In the genomic region with DNA sequence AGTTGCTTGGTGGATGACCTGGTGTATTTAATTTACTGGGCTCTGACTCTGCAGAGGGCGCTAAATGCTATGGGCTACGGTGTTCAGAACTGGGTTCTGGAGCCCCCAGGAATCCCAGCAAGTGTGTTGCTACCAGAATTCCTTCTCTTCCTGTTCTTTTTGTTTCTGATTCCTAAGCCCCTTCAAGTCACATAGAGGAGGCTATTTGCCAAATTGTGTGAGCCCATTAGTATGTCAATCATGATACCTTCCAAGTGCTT, we compare ENCODE assay signal across 25 cellular contexts.
"Had no signal": no experiment of that assay in that cellular context is flagged by ENCODE, and none has a peak within 500 bp of the region (broad histone marks: within the 10 kb centered on the region; RNA-seq: fewer than 3 reads in every experiment).

No MANE protein-coding gene starts in this region.

- H3K9me3 ChIP-seq: gastrocnemius medialis, left ventricle myocardium inferior, mucosa of descending colon, pancreas, stomach, tibial artery had no signal

- H3K36me3 Mint-ChIP-seq: activated naive CD4-positive, alpha-beta T cell treated with anti-CD3 and anti-CD28 coated beads, Interleukin-2, amount 50 U/mL, for 24 hours; natural killer cell treated with Interleukin-12 subunit alpha and Interleukin-12 subunit beta and Interleukin-15 and Interleukin-18, amount 100 ng/mL, for 72 hours; stimulated activated naive B cell treated with anti-CD40 and anti-IgM and Interleukin-4, amounts not matched to agents 10 μg/mL and 1 μg/mL and 100 μg/mL, for 72 hours had no signal

- H3K36me3 ChIP-seq: gastrocnemius medialis, left ventricle myocardium inferior, pancreas, stomach, tibial artery had no signal

- H3K27me3 ChIP-seq: gastrocnemius medialis, hepatocyte, pancreas, stomach, tibial artery had no signal

- H3K4me1 ChIP-seq: gastrocnemius medialis, left ventricle myocardium inferior, pancreas, stomach had no signal

- DNase-seq: activated CD4-positive, alpha-beta T cell treated with anti-CD3 and anti-CD28 coated beads for 1 hour; activated CD4-positive, alpha-beta T cell treated with anti-CD3 and anti-CD28 coated beads, Interleukin-2, amount 50 U/mL, for 1 hour; activated CD8-positive, alpha-beta T cell treated with anti-CD3 and anti-CD28 coated beads for 36 hours; activated T-cell treated with anti-CD3 and anti-CD28 coated beads, Interleukin-2, amount 50 U/mL, for 48 hours; dermis blood vessel endothelial cell; effector CD4-positive, alpha-beta T cell; gastrocnemius medialis; glutamatergic neuron; left ventricle myocardium inferior; mucosa of descending colon; pancreas; right cardiac atrium; stimulated activated CD4-positive, alpha-beta T cell treated with anti-CD3 and anti-CD28 coated beads, Interleukin-15, amount 100 ng/mL, for 24 hours; stimulated activated CD4-positive, alpha-beta T cell treated with anti-CD3 and anti-CD28 coated beads, Interleukin-2, amount 100 ng/mL, for 24 hours; stimulated activated naive B cell treated with anti-CD40 and anti-IgM and Interleukin-4, amounts not matched to agents 10 μg/mL and 1 μg/mL and 100 μg/mL, for 72 hours; stomach; T-helper 17 cell; T1000; tibial artery had no signal

- H3K4me2 ChIP-seq: hepatocyte had no signal

- H3K79me2 ChIP-seq: hepatocyte had no signal

- H3K27ac Mint-ChIP-seq: activated CD8-positive, alpha-beta T cell treated with anti-CD3 and anti-CD28 coated beads for 36 hours; activated naive CD4-positive, alpha-beta T cell treated with anti-CD3 and anti-CD28 coated beads, Interleukin-2, amount 50 U/mL, for 24 hours; activated T-helper 2 cell treated with anti-CD3 and anti-CD28 coated beads, Interferon-gamma antibody, Interleukin-2, Interleukin-4, amounts not matched to agents 10 μg/mL and 5 μg/mL and 100 μg/mL, durations not matched to agents 14 hours and 24 hours and 36 hours; natural killer cell treated with Interleukin-12 subunit alpha and Interleukin-12 subunit beta and Interleukin-15 and Interleukin-18, amount 100 ng/mL, for 72 hours; stimulated activated naive B cell treated with anti-CD40 and anti-IgM and Interleukin-4, amounts not matched to agents 10 μg/mL and 1 μg/mL and 100 μg/mL, for 72 hours; T-helper 17 cell had no signal

- H3K27ac ChIP-seq: epithelial cell of prostate, gastrocnemius medialis, hepatocyte, left ventricle myocardium inferior, pancreas, stomach, tibial artery had no signal

- H3K9me3 Mint-ChIP-seq: activated CD8-positive, alpha-beta T cell treated with anti-CD3 and anti-CD28 coated beads for 36 hours; activated T-helper 2 cell treated with anti-CD3 and anti-CD28 coated beads, Interferon-gamma antibody, Interleukin-2, Interleukin-4, amounts not matched to agents 10 μg/mL and 5 μg/mL and 100 μg/mL, durations not matched to agents 14 hours and 24 hours and 36 hours; stimulated activated naive B cell treated with anti-CD40 and anti-IgM and Interleukin-4, amounts not matched to agents 10 μg/mL and 1 μg/mL and 100 μg/mL, for 72 hours had no signal

- ATAC-seq: activated CD8-positive, alpha-beta T cell treated with anti-CD3 and anti-CD28 coated beads for 36 hours; gastrocnemius medialis; mucosa of descending colon; pancreas; right cardiac atrium; stimulated activated naive B cell treated with anti-CD40 and anti-IgM and Interleukin-4, amounts not matched to agents 10 μg/mL and 1 μg/mL and 100 μg/mL, for 72 hours; T-helper 17 cell had no signal

- H3K4me1 Mint-ChIP-seq: activated naive CD4-positive, alpha-beta T cell treated with anti-CD3 and anti-CD28 coated beads, Interleukin-2, amount 50 U/mL, for 24 hours; stimulated activated naive B cell treated with anti-CD40 and anti-IgM and Interleukin-4, amounts not matched to agents 10 μg/mL and 1 μg/mL and 100 μg/mL, for 72 hours; T-helper 17 cell had no signal

- H3K27me3 Mint-ChIP-seq: activated CD8-positive, alpha-beta T cell treated with anti-CD3 and anti-CD28 coated beads for 36 hours; T-helper 17 cell had no signal

- H3K4me3 ChIP-seq: gastrocnemius medialis, hepatocyte, left ventricle myocardium inferior, lung, mucosa of descending colon, pancreas, stomach, tibial artery had no signal

- H3K4me3 Mint-ChIP-seq: activated CD8-positive, alpha-beta T cell treated with anti-CD3 and anti-CD28 coated beads for 36 hours; activated naive CD4-positive, alpha-beta T cell treated with anti-CD3 and anti-CD28 coated beads, Interleukin-2, amount 50 U/mL, for 24 hours; natural killer cell treated with Interleukin-12 subunit alpha and Interleukin-12 subunit beta and Interleukin-15 and Interleukin-18, amount 100 ng/mL, for 72 hours; stimulated activated naive B cell treated with anti-CD40 and anti-IgM and Interleukin-4, amounts not matched to agents 10 μg/mL and 1 μg/mL and 100 μg/mL, for 72 hours; T-helper 17 cell had no signal

- H2AFZ ChIP-seq: hepatocyte had no signal
